7 cellular contexts compared by ENCODE assay signal in genomic region chr3:9649791-9650521, GRCh38. TPM values are rescaled to one million over a fixed set of nuclear protein-coding genes. Genes with fewer than 3 reads are reported as not detected.
A peak's percentile ranks its signal among the peaks of the same experiment; 100 is the strongest.
DNase-seq lines count a peak whose midpoint lies in the region; ATAC-seq and TF ChIP-seq lines count a peak whose summit lies in the region.

No MANE protein-coding gene starts in this region.

- peak; percentile 38 for ATAC-seq in GM19043 (IDR thresholded peaks at IDR 0.05; ENCODE audit: low read depth, unreplicated experiment)
- ATAC-seq in HG03520 (IDR thresholded peaks at IDR 0.05; ENCODE audit: unreplicated experiment): peak; percentile 35
- ATAC-seq in activated B cell treated with CpG ODN at 0.5 μM for 24 hours (ENCODE audit: low read depth): peak; percentile 59
- peak; percentile 3 for ATAC-seq in gastrocnemius medialis

- H3K4me3 Mint-ChIP-seq in activated B cell treated with CpG ODN at 0.5 μM for 24 hours: peak overlapping the region; percentile 94

- peaks cover 0 to 42% of the 10 kb centered on the region in 2 donors for H3K36me3 ChIP-seq in gastrocnemius medialis

- in situ Hi-C loops in gastrocnemius medialis (cut with MboI; ENCODE audit: low sequenced_read_pairs in 4 of 4): loop anchor here in 3 of 4 donors (25.0 kb wide), 1 partner anchor 288 kb away; the partner anchor contains the start of gene THUMPD3 (in 3 of the 3)

- H3K9me3 Mint-ChIP-seq in activated B cell treated with CpG ODN at 0.5 μM for 24 hours: no peaks in the 10 kb centered on the region

- H3K36me3 Mint-ChIP-seq in activated B cell treated with CpG ODN at 0.5 μM for 24 hours (ENCODE audit: low read depth): peaks cover 45% of the 10 kb centered on the region

- peaks cover 54% of the 10 kb centered on the region for H3K4me1 Mint-ChIP-seq in activated B cell treated with CpG ODN at 0.5 μM for 24 hours

- intact Hi-C loops in activated B cell treated with CpG ODN at 0.5 μM for 24 hours (cut with micrococcal nuclease): loop anchor here (1.0 to 5.0 kb wide), 10 partner anchors 41 to 687 kb away; partner anchors contain the start of genes BRPF1, CRELD1, FANCD2 and OGG1
- intact Hi-C loops in cardiac septum (cut with DNase I): loop anchor here (5.0 to 10.0 kb wide), 2 partner anchors 97 to 285 kb away; partner anchors contain the start of genes OGG1 and THUMPD3
- intact Hi-C loops in gastrocnemius medialis (cut with DNase I; ENCODE audit: low total_unique reads): loop anchor here (1.0 to 10.0 kb wide), 6 partner anchors 81 to 685 kb away; partner anchors contain the start of genes ARPC4, BRPF1, OGG1 and RAD18

- no peaks in the 10 kb centered on the region for H3K27me3 Mint-ChIP-seq in activated B cell treated with CpG ODN at 0.5 μM for 24 hours

- H3K27me3 ChIP-seq in gastrocnemius medialis: no peaks in the 10 kb centered on the region

- H3K4me1 ChIP-seq in gastrocnemius medialis: peaks cover 40 to 41% of the 10 kb centered on the region in 2 donors

- TF ChIP-seq POLR2A in gastrocnemius medialis (IDR thresholded peaks at IDR 0.05): no peak

- no peaks in the 10 kb centered on the region for H3K9me3 ChIP-seq in gastrocnemius medialis

- POLR2A ChIA-PET in activated B cell treated with CpG ODN at 0.5 μM for 24 hours (lab: Charles Lee): interaction anchor here (0.5 to 2.6 kb wide), 19 partner anchors 8 to 1639 kb away, joined by 3 to 16 read pairs (median 6); partner anchors contain the start of genes ARPC4, BRPF1, CRELD1 and EMC3

- DNase-seq in activated B cell treated with CpG ODN at 0.5 μM for 24 hours (peak; percentile 25), cardiac septum (ENCODE audit: low spot score) (peak; percentile 63), gastrocnemius medialis (no peak), SHP77 treated with DMSO at 0.1 percent for 48 hours (lab: John Stamatoyannopoulos, UW) (no peak), GM03348 (ENCODE audit: low spot score) (no peak)

- H3K4me3 ChIP-seq in gastrocnemius medialis: peak overlapping the region; percentile 89 to 98 (median 93)

- no peak for TF ChIP-seq CTCF in activated B cell treated with CpG ODN at 0.5 μM for 24 hours (IDR thresholded peaks at IDR 0.05)
- no peak for TF ChIP-seq CTCF in gastrocnemius medialis (IDR thresholded peaks at IDR 0.05 in 4 of 5, conservative IDR thresholded peaks at IDR 0.05 in 1 of 5)

- CTCF ChIA-PET in activated B cell treated with CpG ODN at 0.5 μM for 24 hours (lab: Charles Lee): no interaction called here

- peak overlapping the region; percentile 84 for H3K27ac Mint-ChIP-seq in activated B cell treated with CpG ODN at 0.5 μM for 24 hours

- H3K27ac ChIP-seq in gastrocnemius medialis: peak overlapping the region; percentile 89 to 96 (median 96)

RNA-seq across cellular contexts. Expression of gene MTMR14, which starts 0.7 kb away (rescaled TPM):
- total RNA-seq in activated B cell treated with CpG ODN at 0.5 μM for 24 hours (92.0 and 99.2 TPM in 2 replicates), cardiac septum (27.9 TPM), gastrocnemius medialis (10 to 100 TPM; 53.7 to 87.0 (median 68.3) TPM)

RNA-seq across cellular contexts. Expression of gene CPNE9, which starts 53.7 kb away (rescaled TPM):
- 0.20 TPM in 1 of 2 replicates, not detected in the other for total RNA-seq in activated B cell treated with CpG ODN at 0.5 μM for 24 hours
- total RNA-seq in cardiac septum: not detected
- not detected for total RNA-seq in gastrocnemius medialis

Comparison
In these comparisons a context has a peak if more than half of its experiments do, and no peak if none do; other contexts are left out.
1. ATAC-seq: peak in every context shown above with its lines; median percentile 59 in activated B cell treated with CpG ODN at 0.5 μM for 24 hours; 38 in GM19043; 35 in HG03520; 3 in gastrocnemius medialis.
2. DNase-seq: peak in activated B cell treated with CpG ODN at 0.5 μM for 24 hours (single experiment) and cardiac septum (single experiment); none in gastrocnemius medialis (0 of 2), SHP77 treated with DMSO at 0.1 percent for 48 hours (single experiment) and GM03348 (single experiment).